ENCODE assay signal across 20 cellular contexts in genomic region chr17:47816111-47816735, GRCh38. TPM values are rescaled to one million over a fixed set of nuclear protein-coding genes. Genes with fewer than 3 reads are reported as not detected.
DNase-seq lines count a peak whose midpoint lies in the region; ATAC-seq and TF ChIP-seq lines count a peak whose summit lies in the region.
"Had no signal": no experiment of that assay in that cellular context is flagged by ENCODE, and none has a peak within 500 bp of the region (broad histone marks: within the 10 kb centered on the region; RNA-seq: fewer than 3 reads in every experiment).

No MANE protein-coding gene starts in this region.

- peaks cover 7% of the 10 kb centered on the region for H4K20me1 ChIP-seq in osteoblast (ENCODE audit: insufficient read depth, low read length)

- no peaks in the 10 kb centered on the region for H3K36me3 Mint-ChIP-seq in natural killer cell treated with Interleukin-12 subunit alpha and Interleukin-12 subunit beta and Interleukin-15 and Interleukin-18, amount 100 ng/mL, for 72 hours
- H3K36me3 Mint-ChIP-seq in natural killer cell (peaks cover 15% of the 10 kb centered on the region), immature natural killer cell (peaks cover 11 to 40% (median 16%) of the 10 kb centered on the region in 3 donors)

- H3K4me3 ChIP-seq in osteoblast (ENCODE audit: insufficient read depth, low read length) (no peak overlapping the region), upper lobe of right lung (no peak overlapping the region), left ventricle myocardium inferior (no peak overlapping the region)
- H3K4me3 ChIP-seq: BLaER1, GM12878, HAP-1 had no signal

- H3K9me3 ChIP-seq in osteoblast (ENCODE audit: low read depth, low read length), result no peaks in the 10 kb centered on the region
- H3K9me3 ChIP-seq in upper lobe of right lung, result no peaks in the 10 kb centered on the region
- H3K9me3 ChIP-seq in left ventricle myocardium inferior (replicated peaks), result no peaks in the 10 kb centered on the region
- H3K9me3 ChIP-seq: BLaER1, HAP-1 had no signal

- no peak overlapping the region for H3K4me3 Mint-ChIP-seq in natural killer cell treated with Interleukin-12 subunit alpha and Interleukin-12 subunit beta and Interleukin-15 and Interleukin-18, amount 100 ng/mL, for 72 hours
- no peak overlapping the region for H3K4me3 Mint-ChIP-seq in natural killer cell
- H3K4me3 Mint-ChIP-seq in immature natural killer cell, result no peak overlapping the region
- H3K4me3 Mint-ChIP-seq: B cell; CD4-positive, alpha-beta T cell; CD8-positive, alpha-beta memory T cell; HFFc6 had no signal

- H3K27me3 Mint-ChIP-seq in natural killer cell treated with Interleukin-12 subunit alpha and Interleukin-12 subunit beta and Interleukin-15 and Interleukin-18, amount 100 ng/mL, for 72 hours, result no peaks in the 10 kb centered on the region
- H3K27me3 Mint-ChIP-seq in natural killer cell (ENCODE audit: low read depth in 2 of 2) (no peaks in the 10 kb centered on the region), immature natural killer cell (ENCODE audit: low read depth in 3 of 3) (peaks cover 0 to 3% (median 0%) of the 10 kb centered on the region in 3 donors)
- H3K27me3 Mint-ChIP-seq: B cell; CD4-positive, alpha-beta T cell had no signal

- peak; percentile 15 for DNase-seq in natural killer cell treated with Interleukin-12 subunit alpha and Interleukin-12 subunit beta and Interleukin-15 and Interleukin-18, amount 100 ng/mL, for 72 hours (ENCODE audit: low spot score)
- DNase-seq in natural killer cell (no peak), osteoblast (ENCODE audit: insufficient read length, low spot score, missing footprints) (peak; percentile 72), upper lobe of right lung (peak; percentile 57), left ventricle myocardium inferior (no peak), immature natural killer cell (no peak)
- DNase-seq: CD4-positive, alpha-beta T cell; DMS 273 treated with DMSO at 0.1 percent for 48 hours; DMS79; EL; GDM1; GOT3; HFFc6 had no signal

- no peak for ATAC-seq in natural killer cell treated with Interleukin-12 subunit alpha and Interleukin-12 subunit beta and Interleukin-15 and Interleukin-18, amount 100 ng/mL, for 72 hours
- ATAC-seq in natural killer cell (no peak), upper lobe of right lung (no peak)
- ATAC-seq: GM12878 had no signal

- no peak overlapping the region for H3K27ac ChIP-seq in osteoblast (ENCODE audit: low read depth, low read length)
- H3K27ac ChIP-seq in upper lobe of right lung, result no peak overlapping the region
- no peak overlapping the region for H3K27ac ChIP-seq in left ventricle myocardium inferior (replicated peaks)
- H3K27ac ChIP-seq: 22Rv1, BLaER1, C4-2B had no signal

- TF ChIP-seq CTCF in natural killer cell (IDR thresholded peaks at IDR 0.05), result no peak
- TF ChIP-seq CTCF in osteoblast (IDR thresholded peaks at IDR 0.05; ENCODE audit: extremely low read depth, low read depth, low read length), result no peak
- no peak for TF ChIP-seq CTCF in upper lobe of right lung (IDR thresholded peaks at IDR 0.05)
- no peak for TF ChIP-seq CTCF in left ventricle myocardium inferior (IDR thresholded peaks at IDR 0.05; ENCODE audit: borderline replicate concordance)

- intact Hi-C loops in natural killer cell (cut with micrococcal nuclease) (no loop called here), upper lobe of right lung (cut with DNase I) (no loop called here), left ventricle myocardium inferior (cut with micrococcal nuclease) (no loop called here)

- peaks cover 26% of the 10 kb centered on the region in 2 donors for H3K4me1 Mint-ChIP-seq in natural killer cell treated with Interleukin-12 subunit alpha and Interleukin-12 subunit beta and Interleukin-15 and Interleukin-18, amount 100 ng/mL, for 72 hours (ENCODE audit: low read depth in 2 of 2)
- H3K4me1 Mint-ChIP-seq in natural killer cell (peaks cover 24 to 43% of the 10 kb centered on the region in 2 donors), immature natural killer cell (peaks cover 25 to 29% of the 10 kb centered on the region in 2 donors)

- H2AFZ ChIP-seq in osteoblast (ENCODE audit: low read length), result no peak overlapping the region

- no peaks in the 10 kb centered on the region for H3K27me3 ChIP-seq in osteoblast (ENCODE audit: insufficient read depth, low read length)
- H3K27me3 ChIP-seq in upper lobe of right lung, result no peaks in the 10 kb centered on the region
- no peaks in the 10 kb centered on the region for H3K27me3 ChIP-seq in left ventricle myocardium inferior (ENCODE audit: low read depth)
- H3K27me3 ChIP-seq: BLaER1 had no signal

- H3K27ac Mint-ChIP-seq in natural killer cell treated with Interleukin-12 subunit alpha and Interleukin-12 subunit beta and Interleukin-15 and Interleukin-18, amount 100 ng/mL, for 72 hours, result no peak overlapping the region
- H3K27ac Mint-ChIP-seq in natural killer cell (no peak overlapping the region), immature natural killer cell (peak overlapping the region in 1 of 6 donors; percentile 30)
- H3K27ac Mint-ChIP-seq: B cell; CD4-positive, alpha-beta T cell; HFFc6 had no signal

- no peaks in the 10 kb centered on the region for H3K79me2 ChIP-seq in osteoblast (ENCODE audit: insufficient read depth, low read length)

- H3K9me3 Mint-ChIP-seq in natural killer cell treated with Interleukin-12 subunit alpha and Interleukin-12 subunit beta and Interleukin-15 and Interleukin-18, amount 100 ng/mL, for 72 hours, result no peaks in the 10 kb centered on the region
- H3K9me3 Mint-ChIP-seq in natural killer cell (no peaks in the 10 kb centered on the region), immature natural killer cell (no peaks in the 10 kb centered on the region)
- H3K9me3 Mint-ChIP-seq: CD4-positive, alpha-beta T cell; CD8-positive, alpha-beta memory T cell; HFFc6 had no signal

- H3K4me1 ChIP-seq in osteoblast (ENCODE audit: insufficient read depth, low read length) (peaks cover 6% of the 10 kb centered on the region), upper lobe of right lung (peaks cover 9% of the 10 kb centered on the region), left ventricle myocardium inferior (peaks cover 13% of the 10 kb centered on the region)
- H3K4me1 ChIP-seq: HAP-1 had no signal

- no peak overlapping the region for H3K4me2 ChIP-seq in osteoblast (ENCODE audit: insufficient read depth, low read length)
- H3K4me2 ChIP-seq: BLaER1 had no signal

- peaks cover 7% of the 10 kb centered on the region for H3K36me3 ChIP-seq in osteoblast (ENCODE audit: insufficient read depth, low read length)
- H3K36me3 ChIP-seq in upper lobe of right lung, result peaks cover 59% of the 10 kb centered on the region
- H3K36me3 ChIP-seq in left ventricle myocardium inferior, result peaks cover 67% of the 10 kb centered on the region
- H3K36me3 ChIP-seq: HAP-1 had no signal

RNA-seq across cellular contexts. Expression of gene OSBPL7, which starts 5.4 kb away (rescaled TPM):
- 10 to 100 TPM; 21.6 to 28.6 TPM for total RNA-seq in natural killer cell treated with Interleukin-12 subunit alpha and Interleukin-12 subunit beta and Interleukin-15 and Interleukin-18, amount 100 ng/mL, for 72 hours
- total RNA-seq in natural killer cell, result 100 to 1,000 TPM; 113 to 162 (median 119) TPM
- 8.0 and 8.3 TPM in 2 replicates for total RNA-seq in osteoblast
- total RNA-seq in upper lobe of right lung, result 14.4 TPM
- 4.4 TPM for total RNA-seq in left ventricle myocardium inferior
- 1 to 10 TPM; 2.7 to 7.5 (median 3.8) TPM for polyA plus RNA-seq in immature natural killer cell

RNA-seq across cellular contexts. Expression of gene MRPL10, which starts 15.1 kb away (rescaled TPM):
- 10 to 100 TPM; 44.6 to 44.7 TPM for total RNA-seq in natural killer cell treated with Interleukin-12 subunit alpha and Interleukin-12 subunit beta and Interleukin-15 and Interleukin-18, amount 100 ng/mL, for 72 hours
- 100 to 1,000 TPM; 106 to 232 (median 144) TPM for total RNA-seq in natural killer cell
- total RNA-seq in osteoblast, result 32.7 and 35.8 TPM in 2 replicates
- total RNA-seq in upper lobe of right lung, result 29.2 TPM
- 60.5 TPM for total RNA-seq in left ventricle myocardium inferior
- polyA plus RNA-seq in immature natural killer cell, result 100 to 1,000 TPM in 2 of 3 donors, 10 to 100 TPM in 1; 50.5 to 189 (median 114) TPM

RNA-seq across cellular contexts. Expression of gene LRRC46, which starts 15.2 kb away (rescaled TPM):
- under 1 TPM; 0.17 to 0.86 TPM for total RNA-seq in natural killer cell treated with Interleukin-12 subunit alpha and Interleukin-12 subunit beta and Interleukin-15 and Interleukin-18, amount 100 ng/mL, for 72 hours
- 1 to 10 TPM; 1.7 to 3.1 (median 2.7) TPM for total RNA-seq in natural killer cell
- total RNA-seq in osteoblast, result not detected in 2 replicates
- total RNA-seq in upper lobe of right lung, result 1.1 TPM
- 0.63 TPM for total RNA-seq in left ventricle myocardium inferior
- under 1 TPM in 2 of 3 donors, not detected in 1; 0.66 to 0.82 TPM for polyA plus RNA-seq in immature natural killer cell

RNA-seq across cellular contexts. Expression of gene SCRN2, which starts 24.9 kb away (rescaled TPM):
- total RNA-seq in natural killer cell treated with Interleukin-12 subunit alpha and Interleukin-12 subunit beta and Interleukin-15 and Interleukin-18, amount 100 ng/mL, for 72 hours, result 10 to 100 TPM; 18.1 to 23.5 TPM
- total RNA-seq in natural killer cell, result 10 to 100 TPM; 33.7 to 38.0 (median 35.7) TPM
- 41.0 and 42.7 TPM in 2 replicates for total RNA-seq in osteoblast
- 30.5 TPM for total RNA-seq in upper lobe of right lung
- total RNA-seq in left ventricle myocardium inferior, result 27.1 TPM
- 10 to 100 TPM; 17.7 to 41.2 (median 22.5) TPM for polyA plus RNA-seq in immature natural killer cell

RNA-seq across cellular contexts. Expression of gene SP6, which starts 34.7 kb away (rescaled TPM):
- under 1 TPM in 1 of 2 donors, not detected in 1; 0.24 TPM for total RNA-seq in natural killer cell treated with Interleukin-12 subunit alpha and Interleukin-12 subunit beta and Interleukin-15 and Interleukin-18, amount 100 ng/mL, for 72 hours
- under 1 TPM in 2 of 3 donors, not detected in 1; 0.09 TPM for total RNA-seq in natural killer cell
- total RNA-seq in osteoblast, result under 0.01 TPM in 2 replicates
- total RNA-seq in upper lobe of right lung, result 8.5 TPM
- 0.16 TPM for total RNA-seq in left ventricle myocardium inferior
- not detected for polyA plus RNA-seq in immature natural killer cell
- total RNA-seq: B cell, GM12878 had no signal

Comparison
In these comparisons a context has a peak if more than half of its experiments do, and no peak if none do; other contexts are left out.
1. DNase-seq: peak in natural killer cell treated with Interleukin-12 subunit alpha and Interleukin-12 subunit beta and Interleukin-15 and Interleukin-18, amount 100 ng/mL, for 72 hours (single experiment), osteoblast (single experiment) and upper lobe of right lung (single experiment); none in natural killer cell (single experiment), left ventricle myocardium inferior (single experiment) and immature natural killer cell (0 of 3).